17 cellular contexts compared by ENCODE assay signal in the genomic region with DNA sequence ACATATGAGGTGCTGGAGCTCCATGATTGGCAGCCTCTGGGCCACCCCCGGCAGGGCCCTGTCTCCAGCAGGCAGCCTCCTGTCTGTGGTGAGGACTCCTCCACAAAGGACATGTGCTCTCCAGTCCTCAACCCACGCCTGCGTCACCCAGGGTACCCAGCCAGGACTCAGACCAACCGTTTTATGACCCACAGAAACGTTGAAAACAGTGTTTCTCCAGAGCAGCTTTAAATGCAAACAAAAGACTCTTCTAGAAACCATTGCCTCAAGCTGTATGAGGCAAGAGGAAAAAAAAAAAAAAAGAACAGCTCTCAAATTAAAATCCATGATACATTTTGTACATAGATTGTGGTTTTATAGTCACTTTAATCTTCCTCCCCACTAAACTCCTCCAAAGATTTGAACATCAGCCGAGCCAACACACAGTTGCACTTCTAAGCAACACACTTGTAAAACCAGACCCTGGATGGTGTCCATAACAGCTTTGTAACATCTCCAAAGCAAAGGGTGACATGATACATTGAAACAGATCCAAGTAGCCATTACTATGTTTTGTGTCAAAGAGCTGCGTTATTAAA.
DNase-seq lines count a peak whose midpoint lies in the region; ATAC-seq and TF ChIP-seq lines count a peak whose summit lies in the region.
"Had no signal": no experiment of that assay in that cellular context is flagged by ENCODE, and none has a peak within 500 bp of the region (broad histone marks: within the 10 kb centered on the region; RNA-seq: fewer than 3 reads in every experiment).

No MANE protein-coding gene starts in this region.

- peak overlapping the region; percentile 20 to 86 (median 64) for H3K27ac ChIP-seq in heart left ventricle
- H3K27ac ChIP-seq in prostate gland = peak overlapping the region; percentile 50 to 73

- no peaks in the 10 kb centered on the region for H3K36me3 ChIP-seq in heart left ventricle
- no peaks in the 10 kb centered on the region for H3K36me3 ChIP-seq in prostate gland

- no peaks in the 10 kb centered on the region for H3K27me3 ChIP-seq in heart left ventricle
- no peaks in the 10 kb centered on the region for H3K27me3 ChIP-seq in prostate gland (replicated peaks; ENCODE audit: insufficient read depth)

- ATAC-seq in Right ventricle myocardium inferior (peak; percentile 65), heart left ventricle (peak; percentile 36 to 71 (median 58)), HG03457 (IDR thresholded peaks at IDR 0.05; ENCODE audit: unreplicated experiment) (no peak), HG03469 (IDR thresholded peaks at IDR 0.05; ENCODE audit: unreplicated experiment) (no peak), HG03097 (IDR thresholded peaks at IDR 0.05; ENCODE audit: low FRiP score, unreplicated experiment) (no peak)
- ATAC-seq: activated CD4-positive, alpha-beta T cell treated with anti-CD3 and anti-CD28 coated beads for 36 hours; K562 had no signal

- TF ChIP-seq POLR2A in heart left ventricle (IDR thresholded peaks at IDR 0.05) (no peak), prostate gland (IDR thresholded peaks at IDR 0.05) (no peak)

- WGBS in heart left ventricle, 4 donors = 52 to 64% (median 56%) methylated on average over 7 of the region's 7 CpGs
- WGBS in prostate gland = 24% methylated on average over 7 of the region's 7 CpGs

- no peak overlapping the region for H3K4me3 ChIP-seq in heart left ventricle
- H3K4me3 ChIP-seq in prostate gland = no peak overlapping the region
- H3K4me3 ChIP-seq: K562 had no signal

- H3K4me1 ChIP-seq in heart left ventricle = peaks cover 0 to 18% (median 3%) of the 10 kb centered on the region in 12 donors
- H3K4me1 ChIP-seq in prostate gland (replicated peaks) = peaks cover 7% of the 10 kb centered on the region

- DNase-seq in Right ventricle myocardium inferior (ENCODE audit: missing footprints) (peak; percentile 75), cardiac septum (ENCODE audit: low spot score) (no peak), heart left ventricle (peak in 4 of 5 donors; percentile 38 to 83 (median 70)), prostate gland (ENCODE audit: low spot score) (peak; percentile 91), NCI-H526 (lab: John Stamatoyannopoulos, UW) (no peak)
- DNase-seq: ACHN; activated CD4-positive, alpha-beta T cell treated with anti-CD3 and anti-CD28 coated beads for 36 hours; activated effector memory CD4-positive, alpha-beta T cell treated with Interleukin-2 at 50 U/mL for 16 hours; DMS153; erythroblast; kidney glomerular epithelial cell; NCI-H1930; nucleus accumbens had no signal

- TF ChIP-seq CTCF in heart left ventricle (IDR thresholded peaks at IDR 0.05) = no peak
- no peak for TF ChIP-seq CTCF in prostate gland (IDR thresholded peaks at IDR 0.05)

- no peaks in the 10 kb centered on the region for H3K9me3 ChIP-seq in heart left ventricle
- no peaks in the 10 kb centered on the region for H3K9me3 ChIP-seq in prostate gland

- intact Hi-C loops in Right ventricle myocardium inferior (cut with DNase I) = no loop called here
- intact Hi-C loops in cardiac septum (cut with DNase I) = no loop called here
- intact Hi-C loops in heart left ventricle (cut with DNase I) = no loop called here
- intact Hi-C loops in prostate gland (cut with DNase I) = no loop called here

Comparison
In these comparisons a context has a peak if more than half of its experiments do, and no peak if none do; other contexts are left out.
1. DNase-seq: peak in Right ventricle myocardium inferior (single experiment), heart left ventricle (4 of 5) and prostate gland (single experiment); none in cardiac septum (single experiment) and NCI-H526 (0 of 2).
2. ATAC-seq: peak in Right ventricle myocardium inferior (single experiment) and heart left ventricle (4 of 4); none in HG03457 (single experiment), HG03469 (single experiment) and HG03097 (single experiment).